In the genomic region with DNA sequence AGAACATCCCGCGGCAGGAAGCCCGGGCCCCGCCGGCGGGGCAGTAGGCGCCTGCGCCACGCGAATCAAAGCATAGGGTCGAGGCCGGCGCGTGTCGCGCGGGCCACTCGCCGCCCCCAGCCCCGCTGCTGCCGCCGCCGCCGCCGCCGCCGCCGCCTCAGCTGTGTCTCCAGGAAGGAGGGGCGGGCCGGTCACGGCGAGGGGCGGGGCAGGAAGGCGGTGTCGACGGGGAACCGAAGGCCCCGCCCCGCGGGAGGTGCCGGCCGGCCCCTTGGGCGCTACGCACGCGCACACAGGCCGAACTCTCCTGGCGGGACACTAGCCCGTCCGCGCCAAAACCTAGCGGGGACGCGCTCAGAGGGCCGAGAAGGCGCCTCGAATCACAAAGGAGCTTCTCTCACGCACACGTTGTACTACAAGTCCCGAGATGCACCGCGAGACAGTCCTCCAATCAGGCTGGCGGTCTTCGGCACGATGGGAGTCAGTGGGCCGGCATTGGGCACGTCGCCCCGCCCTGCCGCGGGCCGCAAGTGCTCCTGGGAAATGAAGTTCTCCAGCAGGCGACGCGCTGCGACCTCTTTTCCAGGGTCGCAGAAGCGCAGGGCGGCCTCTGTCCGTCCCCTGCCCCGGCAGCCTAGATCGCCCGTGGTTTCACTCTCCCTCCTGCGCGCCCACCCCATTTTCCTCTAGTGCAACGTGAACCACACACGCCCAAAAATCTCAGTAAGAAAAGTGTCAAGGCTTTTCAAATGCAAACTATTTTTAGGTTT, we compare ENCODE assay signal across 8 cellular contexts. TPM values are rescaled to one million over a fixed set of nuclear protein-coding genes. Genes with fewer than 3 reads are reported as not detected.
DNase-seq lines count a peak whose midpoint lies in the region; TF ChIP-seq lines count a peak whose summit lies in the region.

A gene (minus strand): TSS at position 171 of the 770 bp plus-strand sequence. CDS start 164 bp downstream, at position 7.

- peak within 1 kb of the TSS; percentile 48 to 90 (median 79) for H3K9ac ChIP-seq in subcutaneous abdominal adipose tissue (ENCODE audit: low read length in 5 of 5)

- H3K27me3 ChIP-seq in neuron (ENCODE audit: insufficient read depth, low read length) (no peaks in the 10 kb centered on the region), subcutaneous abdominal adipose tissue (ENCODE audit: control insufficient read depth in 5 of 5, insufficient read depth in 4 of 5, low read length in 5 of 5) (no peaks in the 10 kb centered on the region)

- in situ Hi-C loops in SK-MEL-5 (cut with HindIII; ENCODE audit: low pct_unique_long_range_greater_than_20kb, low sequenced_read_pairs): no loop called here

- H2AFZ ChIP-seq in neuron (ENCODE audit: low read depth, low read length): peak within 1 kb of the TSS; percentile 90

- POLR2A ChIA-PET in HEK293T (lab: Yijun Ruan, JAX): interaction anchor here (0.5 to 1.7 kb wide), 14 partner anchors 8 to 112 kb away, joined by 3 to 8 read pairs (median 4); no protein-coding TSS in a partner anchor

- H3K36me3 ChIP-seq in neuron (ENCODE audit: insufficient read depth, low read length): no peaks in the 10 kb centered on the region
- no peaks in the 10 kb centered on the region for H3K36me3 ChIP-seq in subcutaneous abdominal adipose tissue (ENCODE audit: control insufficient read depth in 5 of 5, insufficient read depth in 5 of 5, low read length in 5 of 5)

- peaks cover 16% of the 10 kb centered on the region for H3K4me1 ChIP-seq in neuron (ENCODE audit: insufficient read depth, low read length)
- peaks cover 1 to 36% (median 29%) of the 10 kb centered on the region in 5 donors for H3K4me1 ChIP-seq in subcutaneous abdominal adipose tissue (ENCODE audit: control insufficient read depth in 5 of 5, insufficient read depth in 5 of 5, low read length in 5 of 5)

- no peaks in the 10 kb centered on the region for H3K9me3 ChIP-seq in neuron (ENCODE audit: low read length)
- H3K9me3 ChIP-seq in subcutaneous abdominal adipose tissue (ENCODE audit: control insufficient read depth in 5 of 5, low read length in 5 of 5): no peaks in the 10 kb centered on the region

- peak within 1 kb of the TSS; percentile 91 for H3K4me3 ChIP-seq in neuron (ENCODE audit: low read length)
- H3K4me3 ChIP-seq in subcutaneous abdominal adipose tissue (ENCODE audit: low read depth in 1 of 5, low read length in 5 of 5): peak within 1 kb of the TSS; percentile 67 to 87 (median 79)

- DNase-seq in GDM1 (lab: John Stamatoyannopoulos, UW): peak; percentile 97
- DNase-seq in HEK293T (ENCODE audit: extremely low spot score): peak; percentile 93
- peak; percentile 96 for DNase-seq in MV-4-11 (lab: John Stamatoyannopoulos, UW)
- peak; percentile 99 for DNase-seq in SK-MEL-5 (ENCODE audit: low read depth, low spot score)
- DNase-seq in activated naive CD4-positive, alpha-beta T cell treated with Interleukin-2 at 50 U/mL for 16 hours: peak; percentile 95
- peak; percentile 97 for DNase-seq in foreskin melanocyte

- CTCF ChIA-PET in HEK293T (lab: Yijun Ruan, JAX): interaction anchor here (1.2 kb wide), 1 partner anchor 108 kb away, joined by 3 read pairs; no protein-coding TSS in a partner anchor

- H3K27ac ChIP-seq in subcutaneous abdominal adipose tissue (ENCODE audit: low read depth, low read length): peak within 1 kb of the TSS; percentile 81

TF ChIP-seq in HEK293T, 16 proteins besides CTCF, POLR2A, EP300 and RAD21:
- TF ChIP-seq FOXA1 (IDR thresholded peaks at IDR 0.05) (no peak), FOXK2 (IDR thresholded peaks at IDR 0.05) (no peak), ELF4 (IDR thresholded peaks at IDR 0.05) (peak; percentile 40; the same call in 1 of the 2 replicates), L3MBTL2 (conservative IDR thresholded peaks at IDR 0.05) (peak; percentile 54; the same call in 1 of the 2 replicates), BHLHE40 (IDR thresholded peaks at IDR 0.05; ENCODE audit: borderline replicate concordance) (no peak)
- TF ChIP-seq, protein P1, sequence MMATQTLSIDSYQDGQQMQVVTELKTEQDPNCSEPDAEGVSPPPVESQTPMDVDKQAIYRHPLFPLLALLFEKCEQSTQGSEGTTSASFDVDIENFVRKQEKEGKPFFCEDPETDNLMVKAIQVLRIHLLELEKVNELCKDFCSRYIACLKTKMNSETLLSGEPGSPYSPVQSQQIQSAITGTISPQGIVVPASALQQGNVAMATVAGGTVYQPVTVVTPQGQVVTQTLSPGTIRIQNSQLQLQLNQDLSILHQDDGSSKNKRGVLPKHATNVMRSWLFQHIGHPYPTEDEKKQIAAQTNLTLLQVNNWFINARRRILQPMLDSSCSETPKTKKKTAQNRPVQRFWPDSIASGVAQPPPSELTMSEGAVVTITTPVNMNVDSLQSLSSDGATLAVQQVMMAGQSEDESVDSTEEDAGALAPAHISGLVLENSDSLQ (IDR thresholded peaks at IDR 0.05): no peak
TF ChIP-seq in HEK293T: peak in this region for 2.

RNA-seq across cellular contexts. Expression of the gene that starts here (rescaled TPM):
- 9.3 and 11.1 TPM in 2 replicates for total RNA-seq in SK-MEL-5 (2014; rRNA removed; shearing (Covaris generic))
- 8.5 and 15.9 TPM in 2 replicates for polyA plus RNA-seq in SK-MEL-5 (2015; cell fraction: cytosol; rRNA removed)
- 9.7 and 15.8 TPM in 2 replicates for polyA plus RNA-seq in SK-MEL-5 (2015; cell fraction: nucleus; rRNA removed)

Comparison
In these comparisons a context has a peak if more than half of its experiments do, and no peak if none do; other contexts are left out.
1. Peak in every context shown above with its lines: DNase-seq, H3K4me3 ChIP-seq and H3K27ac ChIP-seq.